ENCODE assay signal across 9 cellular contexts in the genomic region with DNA sequence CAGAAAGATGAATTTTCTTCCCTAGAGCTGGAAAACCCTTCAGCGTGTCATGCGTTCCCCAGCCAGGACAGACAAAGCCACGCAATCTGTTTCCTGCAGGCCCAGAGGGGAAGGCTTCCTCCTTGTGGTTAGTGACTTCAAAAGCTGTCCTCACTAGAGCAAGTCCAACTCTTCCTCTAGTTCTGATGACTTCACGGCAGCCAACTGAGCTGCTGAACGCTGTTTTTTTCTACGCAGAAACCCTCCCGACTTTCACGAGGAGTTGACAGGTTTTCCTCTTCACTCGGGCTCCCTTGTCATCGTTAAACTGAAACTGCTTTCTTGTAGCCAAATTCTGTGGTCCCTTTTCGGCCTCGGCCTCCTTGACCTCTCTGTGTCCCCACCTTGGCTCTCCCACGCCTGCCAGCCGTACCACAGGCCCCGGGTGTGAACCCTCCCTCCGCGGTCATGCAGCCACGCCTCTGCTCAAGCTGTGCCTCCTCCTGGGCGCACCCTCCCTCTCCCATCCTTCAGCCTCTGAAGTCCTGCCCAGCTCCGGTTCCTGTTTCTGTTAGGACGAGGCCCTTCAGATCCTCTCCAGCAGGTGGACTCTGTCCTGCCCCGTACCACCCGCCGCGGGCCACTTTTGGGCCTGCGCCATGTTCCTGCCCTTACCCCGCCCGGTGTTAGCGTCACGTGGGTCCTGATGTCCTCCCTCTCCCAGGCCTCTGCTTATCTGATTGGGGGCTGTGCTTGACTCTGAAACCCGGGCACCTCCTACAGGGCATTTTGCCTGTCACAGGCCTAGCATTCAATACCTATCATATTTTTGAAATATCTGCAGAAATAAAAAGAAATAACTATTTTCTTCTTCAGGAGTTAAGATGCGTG. TPM values are rescaled to one million over a fixed set of nuclear protein-coding genes. Genes with fewer than 3 reads are reported as not detected.
DNase-seq lines count a peak whose midpoint lies in the region; ATAC-seq and TF ChIP-seq lines count a peak whose summit lies in the region.
"Had no signal": no experiment of that assay in that cellular context is flagged by ENCODE, and none has a peak within 500 bp of the region (broad histone marks: within the 10 kb centered on the region; RNA-seq: fewer than 3 reads in every experiment).

No MANE protein-coding gene starts in this region.

- H3K4me3 ChIP-seq in BJ (ENCODE audit: low read depth, low read length): peak overlapping the region; percentile 22
- peak overlapping the region; percentile 16 to 58 (median 38) for H3K4me3 ChIP-seq in esophagus squamous epithelium

- no peaks in the 10 kb centered on the region for H3K27me3 Mint-ChIP-seq in activated T-cell treated with anti-CD3 and anti-CD28 coated beads, Interleukin-2, amount 50 U/mL, for 24 hours
- H3K27me3 Mint-ChIP-seq in natural killer cell treated with Interleukin-12 subunit alpha and Interleukin-12 subunit beta and Interleukin-15 and Interleukin-18, amount 100 ng/mL, for 72 hours: no peaks in the 10 kb centered on the region
- H3K27me3 Mint-ChIP-seq in stimulated activated naive CD8-positive, alpha-beta T cell treated with anti-CD3 and anti-CD28 coated beads, Interleukin-15, Interleukin-2, amounts not matched to agents 100 ng/mL and 50 ng/mL, for 24 hours: no peaks in the 10 kb centered on the region
- H3K27me3 Mint-ChIP-seq: brain had no signal

- peaks cover 1% of the 10 kb centered on the region; the same call in 1 of the 2 replicates for H3K36me3 ChIP-seq in BJ (ENCODE audit: control insufficient read depth, insufficient read depth, low read length)
- H3K36me3 ChIP-seq in esophagus squamous epithelium: no peaks in the 10 kb centered on the region

- intact Hi-C loops in esophagus squamous epithelium (cut with DNase I): no loop called here

- peak; percentile 66 for DNase-seq in BJ (ENCODE audit: low read depth)
- peak; percentile 97 for DNase-seq in OCI-M1 (lab: John Stamatoyannopoulos, UW)
- peak; percentile 83 for DNase-seq in activated T-cell treated with anti-CD3 and anti-CD28 coated beads, Interleukin-2, amount 50 U/mL, for 24 hours
- peak; percentile 69 for DNase-seq in esophagus squamous epithelium (lab: John Stamatoyannopoulos, UW)
- DNase-seq in natural killer cell treated with Interleukin-12 subunit alpha and Interleukin-12 subunit beta and Interleukin-15 and Interleukin-18, amount 100 ng/mL, for 72 hours (ENCODE audit: low spot score): peak; percentile 92

- peaks cover 46% of the 10 kb centered on the region for H3K4me1 Mint-ChIP-seq in activated T-cell treated with anti-CD3 and anti-CD28 coated beads, Interleukin-2, amount 50 U/mL, for 24 hours (ENCODE audit: low read depth)
- peaks cover 32 to 38% of the 10 kb centered on the region in 2 donors for H3K4me1 Mint-ChIP-seq in natural killer cell treated with Interleukin-12 subunit alpha and Interleukin-12 subunit beta and Interleukin-15 and Interleukin-18, amount 100 ng/mL, for 72 hours (ENCODE audit: low read depth in 2 of 2)
- H3K4me1 Mint-ChIP-seq in stimulated activated naive CD8-positive, alpha-beta T cell treated with anti-CD3 and anti-CD28 coated beads, Interleukin-15, Interleukin-2, amounts not matched to agents 100 ng/mL and 50 ng/mL, for 24 hours (ENCODE audit: low read depth): peaks cover 52% of the 10 kb centered on the region

- no peaks in the 10 kb centered on the region for H3K9me3 Mint-ChIP-seq in activated T-cell treated with anti-CD3 and anti-CD28 coated beads, Interleukin-2, amount 50 U/mL, for 24 hours
- no peaks in the 10 kb centered on the region for H3K9me3 Mint-ChIP-seq in natural killer cell treated with Interleukin-12 subunit alpha and Interleukin-12 subunit beta and Interleukin-15 and Interleukin-18, amount 100 ng/mL, for 72 hours
- H3K9me3 Mint-ChIP-seq in stimulated activated naive CD8-positive, alpha-beta T cell treated with anti-CD3 and anti-CD28 coated beads, Interleukin-15, Interleukin-2, amounts not matched to agents 100 ng/mL and 50 ng/mL, for 24 hours: no peaks in the 10 kb centered on the region

- ATAC-seq in GM19324 (IDR thresholded peaks at IDR 0.05; ENCODE audit: low FRiP score, unreplicated experiment) (peak; percentile 98), HG03457 (IDR thresholded peaks at IDR 0.05; ENCODE audit: unreplicated experiment) (peak; percentile 85)
- peak; percentile 96 to 97 for ATAC-seq in natural killer cell treated with Interleukin-12 subunit alpha and Interleukin-12 subunit beta and Interleukin-15 and Interleukin-18, amount 100 ng/mL, for 72 hours

- POLR2A ChIA-PET in BJ (lab: Charles Lee): interaction anchor here (0.5 kb wide), 1 partner anchor 16 kb away, joined by 9 read pairs; no protein-coding TSS in a partner anchor

- WGBS in esophagus squamous epithelium, 2 donors: 30 to 38% methylated on average over 29 to 31 of the region's 32 CpGs

- H3K27me3 ChIP-seq in BJ (ENCODE audit: control insufficient read depth, insufficient read depth, low read length): no peaks in the 10 kb centered on the region
- H3K27me3 ChIP-seq in esophagus squamous epithelium: no peaks in the 10 kb centered on the region

- peak overlapping the region; percentile 71 to 91 (median 83) for H3K27ac ChIP-seq in esophagus squamous epithelium

- H3K9me3 ChIP-seq in esophagus squamous epithelium: no peaks in the 10 kb centered on the region

- no peaks in the 10 kb centered on the region for H3K36me3 Mint-ChIP-seq in activated T-cell treated with anti-CD3 and anti-CD28 coated beads, Interleukin-2, amount 50 U/mL, for 24 hours (ENCODE audit: low read depth)
- no peaks in the 10 kb centered on the region for H3K36me3 Mint-ChIP-seq in natural killer cell treated with Interleukin-12 subunit alpha and Interleukin-12 subunit beta and Interleukin-15 and Interleukin-18, amount 100 ng/mL, for 72 hours
- no peaks in the 10 kb centered on the region for H3K36me3 Mint-ChIP-seq in stimulated activated naive CD8-positive, alpha-beta T cell treated with anti-CD3 and anti-CD28 coated beads, Interleukin-15, Interleukin-2, amounts not matched to agents 100 ng/mL and 50 ng/mL, for 24 hours (ENCODE audit: low read depth)

- TF ChIP-seq POLR2A in esophagus squamous epithelium (IDR thresholded peaks at IDR 0.05): peak in 1 of 4 donors; percentile 13

- TF ChIP-seq CTCF in BJ (IDR thresholded peaks at IDR 0.05; ENCODE audit: insufficient read depth, low read depth, low read length) (peak; percentile 55), esophagus squamous epithelium (IDR thresholded peaks at IDR 0.05) (peak in 5 of 6 experiments; percentile 38 to 68 (median 54))

- CTCF ChIA-PET in BJ (lab: Yijun Ruan, JAX): interaction anchor here (0.6 to 2.1 kb wide), 10 partner anchors 13 to 294 kb away, joined by 3 to 9 read pairs (median 4); no protein-coding TSS in a partner anchor

- peaks cover 0 to 55% (median 27%) of the 10 kb centered on the region in 3 donors for H3K4me1 ChIP-seq in esophagus squamous epithelium

- peak overlapping the region; percentile 83 for H3K4me3 Mint-ChIP-seq in activated T-cell treated with anti-CD3 and anti-CD28 coated beads, Interleukin-2, amount 50 U/mL, for 24 hours
- H3K4me3 Mint-ChIP-seq in natural killer cell treated with Interleukin-12 subunit alpha and Interleukin-12 subunit beta and Interleukin-15 and Interleukin-18, amount 100 ng/mL, for 72 hours: peak overlapping the region; percentile 99
- peak overlapping the region; percentile 84 for H3K4me3 Mint-ChIP-seq in stimulated activated naive CD8-positive, alpha-beta T cell treated with anti-CD3 and anti-CD28 coated beads, Interleukin-15, Interleukin-2, amounts not matched to agents 100 ng/mL and 50 ng/mL, for 24 hours

- peak overlapping the region; percentile 97 for H3K27ac Mint-ChIP-seq in activated T-cell treated with anti-CD3 and anti-CD28 coated beads, Interleukin-2, amount 50 U/mL, for 24 hours
- H3K27ac Mint-ChIP-seq in natural killer cell treated with Interleukin-12 subunit alpha and Interleukin-12 subunit beta and Interleukin-15 and Interleukin-18, amount 100 ng/mL, for 72 hours: peak overlapping the region; percentile 94 to 97
- H3K27ac Mint-ChIP-seq in stimulated activated naive CD8-positive, alpha-beta T cell treated with anti-CD3 and anti-CD28 coated beads, Interleukin-15, Interleukin-2, amounts not matched to agents 100 ng/mL and 50 ng/mL, for 24 hours: peak overlapping the region; percentile 92

RNA-seq across cellular contexts. Expression of a gene that starts 39.3 kb away (rescaled TPM):
- polyA plus RNA-seq in BJ (2011; rRNA removed): 23.9 and 36.5 TPM in 2 replicates
- polyA minus RNA-seq in BJ (2011; rRNA and poly(A)+ RNA removed): 17.8 and 23.1 TPM in 2 replicates
- 10 to 100 TPM; 40.0 to 55.9 (median 47.3) TPM for total RNA-seq in esophagus squamous epithelium
- total RNA-seq in natural killer cell treated with Interleukin-12 subunit alpha and Interleukin-12 subunit beta and Interleukin-15 and Interleukin-18, amount 100 ng/mL, for 72 hours: 10 to 100 TPM; 25.2 to 28.5 TPM

Comparison
In these comparisons a context has a peak if more than half of its experiments do, and no peak if none do; other contexts are left out.
1. Peak in every context shown above with its lines: DNase-seq, ATAC-seq, H3K4me3 ChIP-seq and H3K27ac ChIP-seq.